15 cellular contexts compared by ENCODE assay signal in the genomic region with DNA sequence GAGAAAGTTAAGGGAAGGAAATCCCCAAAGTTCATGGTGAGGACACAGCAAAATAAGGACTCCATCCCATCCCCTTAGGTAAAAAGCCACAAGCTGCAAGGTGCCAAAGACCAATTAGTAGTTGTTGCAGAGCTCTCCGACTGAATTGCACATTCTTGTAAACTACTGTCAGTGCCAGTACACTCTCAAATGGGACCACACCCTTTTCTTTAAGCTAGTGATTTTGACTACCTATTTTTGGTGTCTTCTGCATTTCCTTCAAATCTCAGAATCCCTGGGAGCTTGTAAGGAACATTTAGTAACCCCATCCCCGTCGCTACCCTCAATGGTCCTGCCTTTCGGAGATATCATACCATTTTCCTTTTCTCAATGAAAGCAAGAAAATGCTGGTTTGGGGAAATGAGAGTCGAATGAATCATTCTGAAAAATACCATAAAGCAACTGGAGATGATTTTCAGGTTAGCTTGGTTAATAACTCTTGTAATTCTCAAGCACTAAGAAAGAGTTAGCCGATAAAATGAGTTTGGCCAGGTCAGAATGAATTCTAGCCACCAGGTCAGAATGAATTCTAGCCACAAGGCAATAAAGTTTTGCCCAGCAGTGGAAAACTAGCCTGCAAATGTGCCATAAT. TPM values are rescaled to one million over a fixed set of nuclear protein-coding genes. Genes with fewer than 3 reads are reported as not detected.
DNase-seq lines count a peak whose midpoint lies in the region; ATAC-seq, FAIRE-seq and TF ChIP-seq lines count a peak whose summit lies in the region.
"Had no signal": no experiment of that assay in that cellular context is flagged by ENCODE, and none has a peak within 500 bp of the region (broad histone marks: within the 10 kb centered on the region; RNA-seq: fewer than 3 reads in every experiment).

No MANE protein-coding gene starts in this region.

- peaks cover 0 to 4% (median 1%) of the 10 kb centered on the region in 4 donors for H3K4me1 ChIP-seq in sigmoid colon

- H3K4me3 ChIP-seq in sigmoid colon, result no peak overlapping the region
- H3K4me3 ChIP-seq: A549, pancreas had no signal

- no peak for TF ChIP-seq CTCF in sigmoid colon (IDR thresholded peaks at IDR 0.05)

- H3K27me3 ChIP-seq in sigmoid colon, result no peaks in the 10 kb centered on the region
- H3K27me3 ChIP-seq: pancreas had no signal

- WGBS in sigmoid colon, 2 donors, result 81 to 82% methylated on average over 6 of the region's 6 CpGs

- intact Hi-C loops in sigmoid colon (cut with DNase I), result no loop called here

- H3K36me3 ChIP-seq in sigmoid colon, result no peaks in the 10 kb centered on the region
- H3K36me3 ChIP-seq: pancreas had no signal

- peak; percentile 49 for ATAC-seq in HG02623 (IDR thresholded peaks at IDR 0.05; ENCODE audit: unreplicated experiment)
- peak; percentile 57 for ATAC-seq in HG03439 (IDR thresholded peaks at IDR 0.05; ENCODE audit: unreplicated experiment)
- ATAC-seq: A549 had no signal

- TF ChIP-seq EP300 in sigmoid colon (IDR thresholded peaks at IDR 0.05), result no peak

- TF ChIP-seq POLR2A in sigmoid colon (IDR thresholded peaks at IDR 0.05), result no peak

- H3K27ac ChIP-seq in sigmoid colon, result no peak overlapping the region
- H3K27ac ChIP-seq: A549 had no signal

- peak; percentile 93 for FAIRE-seq in GM19239 (lab: Jason Lieb, UNC)
- FAIRE-seq: A549, pancreas had no signal

- H3K9me3 ChIP-seq in sigmoid colon, result no peaks in the 10 kb centered on the region
- H3K9me3 ChIP-seq: A549, pancreas had no signal

- DNase-seq in CD1c-positive myeloid dendritic cell (ENCODE audit: extremely low spot score) (peak; percentile 4), GM19239 (ENCODE audit: insufficient read length, low spot score) (no peak), hepatic stellate cell (ENCODE audit: low spot score) (no peak), sigmoid colon (no peak)
- DNase-seq in activated CD4-positive, alpha-beta T cell treated with anti-CD3 and anti-CD28 coated beads for 1 hour, result no peak
- DNase-seq in activated CD8-positive, alpha-beta memory T cell treated with anti-CD3 and anti-CD28 coated beads, Interleukin-2, amount 50 U/mL, for 48 hours, result no peak
- DNase-seq: activated CD4-positive, alpha-beta T cell treated with anti-CD3 and anti-CD28 coated beads for 4 hours; activated naive CD4-positive, alpha-beta T cell treated with anti-CD3 and anti-CD28 coated beads for 36 hours; left ventricle myocardium superior; NCI-H345; pancreas; SHP77 treated with DMSO at 0.1 percent for 48 hours had no signal

RNA-seq across cellular contexts. Expression of a gene that starts 5.2 kb away (rescaled TPM):
- total RNA-seq in sigmoid colon, result 10 to 100 TPM; 49.9 to 82.8 (median 61.3) TPM
- polyA plus RNA-seq in sigmoid colon, result 10 to 100 TPM; 69.4 to 76.9 (median 69.4) TPM
